Comparison of ENCODE assay signal across 8 cellular contexts in the genomic region with DNA sequence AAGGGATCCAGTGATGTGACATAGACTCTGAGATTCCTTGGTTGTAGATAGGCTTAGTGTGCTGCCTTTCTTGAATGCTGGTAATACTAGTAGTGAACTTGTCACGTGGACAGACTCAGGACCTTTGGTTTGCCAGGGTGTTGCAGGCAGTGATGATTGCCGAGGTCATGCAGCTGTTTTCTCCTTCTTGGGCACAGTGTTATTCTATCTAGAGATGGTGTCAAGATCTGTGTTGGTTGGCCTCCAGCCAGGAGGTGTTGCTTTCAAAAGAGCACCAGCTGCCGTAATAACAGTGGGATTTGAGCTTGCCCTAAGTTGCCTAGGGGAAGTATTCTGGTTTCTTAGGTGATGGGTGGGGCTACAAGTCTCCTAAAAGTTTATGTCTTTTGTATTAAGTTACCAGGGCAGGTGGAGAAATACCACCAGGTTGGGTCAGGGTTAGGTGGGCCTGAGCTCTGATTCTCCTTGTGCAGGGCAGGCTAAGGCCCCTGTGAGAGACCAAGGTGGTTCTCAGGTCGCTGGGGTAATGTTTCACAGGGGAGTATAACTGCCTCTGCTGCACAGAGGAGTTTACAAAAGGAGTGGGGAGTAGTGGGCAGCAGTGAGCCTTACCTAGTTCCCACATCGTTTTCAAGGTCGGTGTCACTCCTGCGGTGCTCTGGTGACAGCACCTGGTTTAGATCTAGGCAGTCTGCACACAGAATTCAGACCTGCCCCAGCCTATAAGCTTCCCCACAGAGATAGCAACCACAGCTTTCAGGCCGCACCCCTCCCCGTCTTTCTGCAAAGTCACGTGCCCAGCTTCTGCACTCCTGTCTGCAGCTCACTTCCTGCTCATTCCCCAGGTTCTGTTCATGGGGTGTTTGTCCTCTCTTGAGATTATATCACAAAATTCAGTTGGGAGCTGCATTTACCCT.
DNase-seq lines count a peak whose midpoint lies in the region; ATAC-seq, FAIRE-seq and TF ChIP-seq lines count a peak whose summit lies in the region.

No MANE protein-coding gene starts in this region.

- peak overlapping the region; percentile 27; the same call in 1 of the 2 replicates for H2AFZ ChIP-seq in OCI-LY3 (ENCODE audit: low read depth, low read length)

- no peak overlapping the region for H3K4me2 ChIP-seq in OCI-LY3 (ENCODE audit: low read length)

- H3K27ac ChIP-seq in OCI-LY3 (ENCODE audit: low read length): no peak overlapping the region
- H3K27ac ChIP-seq in pancreas: no peak overlapping the region
- peak overlapping the region in 1 of 4 donors; percentile 14 for H3K27ac ChIP-seq in esophagus squamous epithelium

- H3K9me3 ChIP-seq in OCI-LY3 (ENCODE audit: insufficient read depth, low read length): no peaks in the 10 kb centered on the region
- no peaks in the 10 kb centered on the region for H3K9me3 ChIP-seq in pancreas
- H3K9me3 ChIP-seq in esophagus squamous epithelium: no peaks in the 10 kb centered on the region

- H3K36me3 ChIP-seq in OCI-LY3 (replicated peaks; ENCODE audit: low read depth, low read length): no peaks in the 10 kb centered on the region
- H3K36me3 ChIP-seq in pancreas: no peaks in the 10 kb centered on the region
- H3K36me3 ChIP-seq in esophagus squamous epithelium: no peaks in the 10 kb centered on the region

- no peaks in the 10 kb centered on the region for H3K27me3 ChIP-seq in OCI-LY3 (ENCODE audit: low read depth, low read length)
- H3K27me3 ChIP-seq in pancreas: peaks cover 0 to 5% (median 0%) of the 10 kb centered on the region in 4 donors
- no peaks in the 10 kb centered on the region for H3K27me3 ChIP-seq in esophagus squamous epithelium

- TF ChIP-seq CTCF in GM12865 (IDR thresholded peaks at IDR 0.05; ENCODE audit: insufficient read depth, low read depth, low read length, missing control alignments): no peak
- no peak for TF ChIP-seq CTCF in OCI-LY3 (IDR thresholded peaks at IDR 0.05; ENCODE audit: low read depth, low read length)
- no peak for TF ChIP-seq CTCF in pancreas (IDR thresholded peaks at IDR 0.05)
- no peak for TF ChIP-seq CTCF in esophagus squamous epithelium (IDR thresholded peaks at IDR 0.05)

- FAIRE-seq in pancreas (lab: Jason Lieb, UNC): no peak
- FAIRE-seq in GM12892 (lab: Jason Lieb, UNC): no peak

- H3K4me1 ChIP-seq in OCI-LY3 (ENCODE audit: low read length) (no peaks in the 10 kb centered on the region), pancreas (no peaks in the 10 kb centered on the region), esophagus squamous epithelium (peaks cover 0 to 10% (median 0%) of the 10 kb centered on the region in 3 donors)

- no peaks in the 10 kb centered on the region for H3K79me2 ChIP-seq in OCI-LY3 (ENCODE audit: low read length)

- H3K4me3 ChIP-seq in GM12865 (ENCODE audit: low read depth, low read length) (no peak overlapping the region), OCI-LY3 (ENCODE audit: low read length) (no peak overlapping the region), pancreas (no peak overlapping the region), esophagus squamous epithelium (no peak overlapping the region)

- intact Hi-C loops in pancreas (cut with DNase I) (no loop called here), esophagus squamous epithelium (cut with DNase I) (no loop called here)

- H3K9ac ChIP-seq in OCI-LY3 (ENCODE audit: low read length): no peak overlapping the region

- DNase-seq in GM12865 (ENCODE audit: low read depth) (peak; percentile 45), pancreas (peak in 1 of 6 donors; percentile 21), retina (no peak), esophagus squamous epithelium (lab: John Stamatoyannopoulos, UW) (no peak), GM12892 (ENCODE audit: insufficient read length) (no peak)
- DNase-seq in activated effector memory CD4-positive, alpha-beta T cell treated with Interleukin-2 at 50 U/mL for 16 hours: peak; percentile 69

- TF ChIP-seq POLR2A in esophagus squamous epithelium (IDR thresholded peaks at IDR 0.05) (no peak), GM12892 (IDR thresholded peaks at IDR 0.05; ENCODE audit: low read depth, low read length) (no peak)

- WGBS in pancreas, 2 donors: 32 to 37% methylated on average over 10 of the region's 10 CpGs
- WGBS in esophagus squamous epithelium, 2 donors: 21 to 30% methylated on average over 8 to 9 of the region's 10 CpGs

- H4K20me1 ChIP-seq in OCI-LY3 (ENCODE audit: insufficient read depth, low read length): no peaks in the 10 kb centered on the region

- ATAC-seq in pancreas (peak in 3 of 4 donors; percentile 48 to 70 (median 58)), GM21825 (IDR thresholded peaks at IDR 0.05; ENCODE audit: unreplicated experiment) (no peak)

Comparison
In these comparisons a context has a peak if more than half of its experiments do, and no peak if none do; other contexts are left out.
1. DNase-seq: peak in GM12865 (single experiment) and activated effector memory CD4-positive, alpha-beta T cell treated with Interleukin-2 at 50 U/mL for 16 hours (single experiment); none in retina (single experiment), esophagus squamous epithelium (single experiment) and GM12892 (single experiment).